In genomic region chr6:119346450-119346849, GRCh38 we compare ENCODE assay signal across 9 cellular contexts. TPM values are rescaled to one million over a fixed set of nuclear protein-coding genes. Genes with fewer than 3 reads are reported as not detected.
DNase-seq lines count a peak whose midpoint lies in the region; ATAC-seq, FAIRE-seq and TF ChIP-seq lines count a peak whose summit lies in the region.
"Had no signal": no experiment of that assay in that cellular context is flagged by ENCODE, and none has a peak within 500 bp of the region (broad histone marks: within the 10 kb centered on the region; RNA-seq: fewer than 3 reads in every experiment).

No MANE protein-coding gene starts in this region.

- intact Hi-C loops in activated naive CD4-positive, alpha-beta T cell treated with anti-CD3 and anti-CD28 coated beads for 36 hours (cut with micrococcal nuclease) = loop anchor here (10.0 kb wide), 1 partner anchor 1672 kb away; the partner anchor contains the start of gene NUS1
- intact Hi-C loops in mammary epithelial cell (cut with micrococcal nuclease) = loop anchor here (5.0 kb wide), 1 partner anchor 486 kb away; no protein-coding TSS in a partner anchor

- FAIRE-seq in astrocyte (lab: Jason Lieb, UNC) = no peak
- FAIRE-seq: RCC 7860 had no signal

- TF ChIP-seq EP300 in tibial nerve (IDR thresholded peaks at IDR 0.05) = no peak

- H2BK15ac ChIP-seq in mesendoderm (replicated peaks; ENCODE audit: low read depth) = no peak overlapping the region

- H4K20me1 ChIP-seq in astrocyte (ENCODE audit: insufficient read depth, low read length) (peaks cover 8% of the 10 kb centered on the region), mammary epithelial cell (ENCODE audit: insufficient read depth, low read length) (no peaks in the 10 kb centered on the region)

- H3K27me3 ChIP-seq in astrocyte (ENCODE audit: insufficient read depth, low read length) (no peaks in the 10 kb centered on the region), mesendoderm (ENCODE audit: insufficient read depth, low read length, poor library complexity) (no peaks in the 10 kb centered on the region), tibial nerve (no peaks in the 10 kb centered on the region), mammary epithelial cell (ENCODE audit: insufficient read depth, low read length) (peaks cover 12% of the 10 kb centered on the region)

- in situ Hi-C loops in mammary epithelial cell (cut with MboI; ENCODE audit: low sequenced_read_pairs in 2 of 2) = loop anchor here (5.0 to 10.0 kb wide), 2 partner anchors 199 to 202 kb away; no protein-coding TSS in a partner anchor

- H3K9me3 ChIP-seq in astrocyte (ENCODE audit: insufficient read depth, low read depth, low read length) = no peaks in the 10 kb centered on the region
- no peaks in the 10 kb centered on the region for H3K9me3 ChIP-seq in tibial nerve
- no peaks in the 10 kb centered on the region for H3K9me3 ChIP-seq in mammary epithelial cell (replicated peaks; ENCODE audit: insufficient read depth, low read length)

- TF ChIP-seq POLR2A in tibial nerve (IDR thresholded peaks at IDR 0.05) = no peak

- no peak overlapping the region for H4K8ac ChIP-seq in mesendoderm (ENCODE audit: low read depth, low read length)

- no peak for TF ChIP-seq CTCF in astrocyte (IDR thresholded peaks at IDR 0.05; ENCODE audit: insufficient read depth, low read depth, low read length)
- TF ChIP-seq CTCF in tibial nerve (IDR thresholded peaks at IDR 0.05) = no peak
- TF ChIP-seq CTCF in mammary epithelial cell (conservative IDR thresholded peaks at IDR 0.05 in 1 of 2, IDR thresholded peaks at IDR 0.05 in 1 of 2; ENCODE audit: extremely low read depth in 1 of 2, insufficient read depth in 1 of 2, low read depth in 1 of 2, low read length in 2 of 2) = no peak

- no peaks in the 10 kb centered on the region for H3K9me3 Mint-ChIP-seq in activated naive CD4-positive, alpha-beta T cell treated with anti-CD3 and anti-CD28 coated beads for 36 hours
- no peaks in the 10 kb centered on the region for H3K9me3 Mint-ChIP-seq in activated naive CD4-positive, alpha-beta T cell treated with anti-CD3 and anti-CD28 coated beads, Interleukin-2, amount 50 U/mL, for 72 hours
- H3K9me3 Mint-ChIP-seq in astrocyte (ENCODE audit: unreplicated experiment) = no peaks in the 10 kb centered on the region

- peak overlapping the region; percentile 71 for H3K56ac ChIP-seq in mesendoderm (ENCODE audit: low read length)

- H3K4me1 Mint-ChIP-seq in activated naive CD4-positive, alpha-beta T cell treated with anti-CD3 and anti-CD28 coated beads for 36 hours (ENCODE audit: low read depth) = peaks cover 40% of the 10 kb centered on the region
- H3K4me1 Mint-ChIP-seq in astrocyte (ENCODE audit: low read depth, unreplicated experiment) = no peaks in the 10 kb centered on the region

- ATAC-seq in activated naive CD4-positive, alpha-beta T cell treated with anti-CD3 and anti-CD28 coated beads, Interleukin-2, amount 50 U/mL, for 72 hours = no peak

- H3K27me3 Mint-ChIP-seq in activated naive CD4-positive, alpha-beta T cell treated with anti-CD3 and anti-CD28 coated beads for 36 hours (ENCODE audit: low read depth) = no peaks in the 10 kb centered on the region
- H3K27me3 Mint-ChIP-seq in astrocyte (ENCODE audit: low read depth, unreplicated experiment) = no peaks in the 10 kb centered on the region

- H3K36me3 ChIP-seq in astrocyte (ENCODE audit: insufficient read depth, low read length) = no peaks in the 10 kb centered on the region
- no peaks in the 10 kb centered on the region for H3K36me3 ChIP-seq in mesendoderm (ENCODE audit: control insufficient read depth, insufficient read depth, low read length)
- H3K36me3 ChIP-seq in tibial nerve = no peaks in the 10 kb centered on the region
- H3K36me3 ChIP-seq in mammary epithelial cell (ENCODE audit: insufficient read depth, low read length) = no peaks in the 10 kb centered on the region

- H2AFZ ChIP-seq in astrocyte (ENCODE audit: low read depth, low read length) (no peak overlapping the region), mammary epithelial cell (ENCODE audit: low read depth, low read length) (no peak overlapping the region)

- H3K4me1 ChIP-seq in astrocyte (ENCODE audit: insufficient read depth, low read length) (peaks cover 11% of the 10 kb centered on the region), mesendoderm (ENCODE audit: control insufficient read depth, low read depth, low read length) (peaks cover 3% of the 10 kb centered on the region), tibial nerve (peaks cover 0 to 53% (median 10%) of the 10 kb centered on the region in 4 donors), mammary epithelial cell (ENCODE audit: insufficient read depth, low read length) (peaks cover 13% of the 10 kb centered on the region)

- peak overlapping the region; percentile 89 for H3K4me2 ChIP-seq in astrocyte (ENCODE audit: low read length)
- peak overlapping the region; percentile 32 for H3K4me2 ChIP-seq in mesendoderm (ENCODE audit: low read length)
- no peak overlapping the region for H3K4me2 ChIP-seq in mammary epithelial cell (ENCODE audit: insufficient read depth, low read depth, low read length)

- WGBS in mesendoderm (ENCODE audit: extremely low coverage, insufficient coverage, low lambda C conversion rate) = no CpG with 5 or more reads among the region's 8 CpGs
- 73 to 75% methylated on average over 8 of the region's 8 CpGs for WGBS in tibial nerve, 2 donors
- 85% methylated on average over 8 of the region's 8 CpGs for WGBS in mammary epithelial cell (ENCODE audit: low coverage, missing lambda C conversion rate)

- dilution Hi-C loops in mammary epithelial cell (cut with HindIII; ENCODE audit: low sequenced_read_pairs) = no loop called here

- CTCF ChIA-PET in activated naive CD4-positive, alpha-beta T cell treated with anti-CD3 and anti-CD28 coated beads for 36 hours (lab: Charles Lee) = interaction anchor here (1.0 to 3.2 kb wide), 5 partner anchors 10 to 199 kb away, joined by 3 to 12 read pairs (median 5); no protein-coding TSS in a partner anchor
- CTCF ChIA-PET in mammary epithelial cell (lab: Charles Lee; ENCODE audit: low non-redundant PET) = no interaction called here

- H3K27ac ChIP-seq in astrocyte (ENCODE audit: low read depth, low read length) = no peak overlapping the region
- no peak overlapping the region for H3K27ac ChIP-seq in mesendoderm (ENCODE audit: low read depth, low read length)
- peak overlapping the region in 3 of 4 donors; percentile 49 to 98 (median 97) for H3K27ac ChIP-seq in tibial nerve
- H3K27ac ChIP-seq in mammary epithelial cell (ENCODE audit: insufficient read depth, low read depth, low read length) = no peak overlapping the region

- H2AK5ac ChIP-seq in mesendoderm (ENCODE audit: low read length) = no peak overlapping the region

- H3K4me3 Mint-ChIP-seq in activated naive CD4-positive, alpha-beta T cell treated with anti-CD3 and anti-CD28 coated beads for 36 hours = peak overlapping the region; percentile 84
- H3K4me3 Mint-ChIP-seq in astrocyte (ENCODE audit: unreplicated experiment) = no peak overlapping the region

- H3K9ac ChIP-seq in astrocyte (ENCODE audit: low read length) (no peak overlapping the region), mesendoderm (ENCODE audit: low read length) (peak overlapping the region; percentile 55), mammary epithelial cell (ENCODE audit: insufficient read depth, low read length) (no peak overlapping the region)

- no peak overlapping the region for H2BK120ac ChIP-seq in mesendoderm (ENCODE audit: low read depth, low read length)

- H3K36me3 Mint-ChIP-seq in activated naive CD4-positive, alpha-beta T cell treated with anti-CD3 and anti-CD28 coated beads for 36 hours (ENCODE audit: low read depth) = peaks cover 11% of the 10 kb centered on the region
- H3K36me3 Mint-ChIP-seq in activated naive CD4-positive, alpha-beta T cell treated with anti-CD3 and anti-CD28 coated beads, Interleukin-2, amount 50 U/mL, for 72 hours = peaks cover 16 to 18% of the 10 kb centered on the region in 2 donors
- H3K36me3 Mint-ChIP-seq in astrocyte (ENCODE audit: low read depth, unreplicated experiment) = no peaks in the 10 kb centered on the region

- no peak overlapping the region for H2BK5ac ChIP-seq in mesendoderm (ENCODE audit: low read length)

- no peak overlapping the region for H3K23ac ChIP-seq in mesendoderm (ENCODE audit: low read length)

- H4K5ac ChIP-seq in mesendoderm (ENCODE audit: low read length) = no peak overlapping the region

- H3K4ac ChIP-seq in mesendoderm (ENCODE audit: low read depth, low read length) = no peak overlapping the region

- no peak overlapping the region for H3K18ac ChIP-seq in mesendoderm (ENCODE audit: low read length)

- BruUV-seq in mammary epithelial cell (replicated peaks; lab: Mats Ljungman, UMichigan) = no TSS peak

- H3K79me2 ChIP-seq in astrocyte (ENCODE audit: insufficient read depth, low read length) (peaks cover 8% of the 10 kb centered on the region), mesendoderm (ENCODE audit: control insufficient read depth, insufficient read depth, low read length) (peaks cover 24% of the 10 kb centered on the region), mammary epithelial cell (ENCODE audit: insufficient read depth, low read length) (no peaks in the 10 kb centered on the region)

- no peak overlapping the region for H3K27ac Mint-ChIP-seq in activated naive CD4-positive, alpha-beta T cell treated with anti-CD3 and anti-CD28 coated beads for 36 hours
- H3K27ac Mint-ChIP-seq in activated naive CD4-positive, alpha-beta T cell treated with anti-CD3 and anti-CD28 coated beads, Interleukin-2, amount 50 U/mL, for 72 hours = no peak overlapping the region
- H3K27ac Mint-ChIP-seq in astrocyte (ENCODE audit: unreplicated experiment) = no peak overlapping the region

- H3K79me1 ChIP-seq in mesendoderm (ENCODE audit: low read length) = peaks cover 16% of the 10 kb centered on the region

- H3K4me3 ChIP-seq in astrocyte (ENCODE audit: insufficient read depth, low read depth, low read length) = no peak overlapping the region
- peak overlapping the region; percentile 14 for H3K4me3 ChIP-seq in mesendoderm (ENCODE audit: low read length)
- H3K4me3 ChIP-seq in tibial nerve = peak overlapping the region; percentile 30 to 93 (median 78)
- no peak overlapping the region for H3K4me3 ChIP-seq in mammary epithelial cell (replicated peaks in 1 of 3; ENCODE audit: insufficient read depth in 1 of 3, low read depth in 2 of 3, low read length in 3 of 3)

- DNase-seq in activated naive CD4-positive, alpha-beta T cell treated with anti-CD3 and anti-CD28 coated beads for 36 hours = no peak
- no peak for DNase-seq in activated naive CD4-positive, alpha-beta T cell treated with anti-CD3 and anti-CD28 coated beads, Interleukin-2, amount 50 U/mL, for 72 hours (ENCODE audit: low spot score in 2 of 2)
- DNase-seq in astrocyte (ENCODE audit: low read depth) (no peak), mesendoderm (no peak), tibial nerve (ENCODE audit: low spot score in 2 of 2) (no peak), UCSD-AML1 (lab: John Stamatoyannopoulos, UW; ENCODE audit: unreplicated experiment) (no peak), C1 segment of cervical spinal cord (lab: John Stamatoyannopoulos, UW) (no peak), mammary epithelial cell (no peak)

RNA-seq across cellular contexts. Expression of gene MAN1A1, which starts 3.1 kb away (rescaled TPM):
- 10 to 100 TPM; 14.8 to 15.1 TPM for total RNA-seq in activated naive CD4-positive, alpha-beta T cell treated with anti-CD3 and anti-CD28 coated beads for 36 hours
- 10 to 100 TPM; 18.6 to 25.9 TPM for total RNA-seq in activated naive CD4-positive, alpha-beta T cell treated with anti-CD3 and anti-CD28 coated beads, Interleukin-2, amount 50 U/mL, for 72 hours
- total RNA-seq in astrocyte (11.7 and 13.2 TPM in 2 replicates), tibial nerve (100 to 1,000 TPM; 118 to 287 (median 154) TPM), mammary epithelial cell (1 to 10 TPM; 4.0 to 5.3 TPM)
- 4.5 TPM for polyA plus RNA-seq in mesendoderm (2013, experiment 1 of 2)
- polyA plus RNA-seq in mesendoderm (2013, experiment 2 of 2) = 4.1 TPM
- 3.4 TPM for polyA plus RNA-seq in mammary epithelial cell
- polyA minus RNA-seq in mammary epithelial cell = 2.6 TPM

Comparison
In these comparisons a context has a peak if more than half of its experiments do, and no peak if none do; other contexts are left out.
1. H3K27ac ChIP-seq: peak in tibial nerve (3 of 4); none in astrocyte (single experiment), mesendoderm (single experiment) and mammary epithelial cell (single experiment).
2. H3K4me3 ChIP-seq: peak in mesendoderm (single experiment) and tibial nerve (4 of 4); none in astrocyte (single experiment) and mammary epithelial cell (0 of 3).